Comparison of ENCODE assay signal across 14 cellular contexts in genomic region chr4:1217366-1217765, GRCh38. TPM values are rescaled to one million over a fixed set of nuclear protein-coding genes. Genes with fewer than 3 reads are reported as not detected.
A peak's percentile ranks its signal among the peaks of the same experiment; 100 is the strongest.
DNase-seq lines count a peak whose midpoint lies in the region; ATAC-seq and TF ChIP-seq lines count a peak whose summit lies in the region.
"Had no signal": no experiment of that assay in that cellular context is flagged by ENCODE, and none has a peak within 500 bp of the region (broad histone marks: within the 10 kb centered on the region; RNA-seq: fewer than 3 reads in every experiment).

No MANE protein-coding gene starts in this region.

- no peaks in the 10 kb centered on the region for H3K27me3 ChIP-seq in CD8-positive, alpha-beta T cell (ENCODE audit: insufficient read depth, low read length)
- H3K27me3 ChIP-seq in HL-60 (ENCODE audit: insufficient read depth, poor library complexity, severe bottlenecking) = no peaks in the 10 kb centered on the region
- H3K27me3 ChIP-seq: heart left ventricle, sigmoid colon had no signal

- peak overlapping the region; percentile 44 for H3K4me3 ChIP-seq in CD8-positive, alpha-beta T cell (ENCODE audit: low read depth, low read length)
- no peak overlapping the region for H3K4me3 ChIP-seq in HL-60 (replicated peaks; ENCODE audit: insufficient read depth, low read length)
- H3K4me3 ChIP-seq: sigmoid colon had no signal

- no peaks in the 10 kb centered on the region for H3K27me3 Mint-ChIP-seq in CD8-positive, alpha-beta T cell (ENCODE audit: low read depth)
- no peaks in the 10 kb centered on the region for H3K27me3 Mint-ChIP-seq in natural killer cell treated with Interleukin-12 subunit alpha and Interleukin-12 subunit beta and Interleukin-15 and Interleukin-18, amount 100 ng/mL, for 72 hours

- H3K9me3 Mint-ChIP-seq in CD8-positive, alpha-beta T cell = no peaks in the 10 kb centered on the region
- H3K9me3 Mint-ChIP-seq in activated naive CD4-positive, alpha-beta T cell treated with anti-CD3 and anti-CD28 coated beads, Interleukin-2, amount 50 U/mL, for 72 hours = no peaks in the 10 kb centered on the region
- no peaks in the 10 kb centered on the region for H3K9me3 Mint-ChIP-seq in natural killer cell treated with Interleukin-12 subunit alpha and Interleukin-12 subunit beta and Interleukin-15 and Interleukin-18, amount 100 ng/mL, for 72 hours
- H3K9me3 Mint-ChIP-seq: nephron progenitor cell had no signal

- no peak for ATAC-seq in CD8-positive, alpha-beta T cell
- ATAC-seq in activated naive CD4-positive, alpha-beta T cell treated with anti-CD3 and anti-CD28 coated beads, Interleukin-2, amount 50 U/mL, for 72 hours = no peak
- no peak for ATAC-seq in natural killer cell treated with Interleukin-12 subunit alpha and Interleukin-12 subunit beta and Interleukin-15 and Interleukin-18, amount 100 ng/mL, for 72 hours

- H3K4me1 ChIP-seq in CD8-positive, alpha-beta T cell (ENCODE audit: insufficient read depth, low read length) = peaks cover 25% of the 10 kb centered on the region

- H3K9me3 ChIP-seq in CD8-positive, alpha-beta T cell (ENCODE audit: low read length) = no peaks in the 10 kb centered on the region
- H3K9me3 ChIP-seq: heart left ventricle, sigmoid colon had no signal

- H3K36me3 Mint-ChIP-seq in CD8-positive, alpha-beta T cell = peaks cover 52% of the 10 kb centered on the region
- H3K36me3 Mint-ChIP-seq in activated naive CD4-positive, alpha-beta T cell treated with anti-CD3 and anti-CD28 coated beads, Interleukin-2, amount 50 U/mL, for 72 hours = peaks cover 7 to 25% of the 10 kb centered on the region in 2 donors
- H3K36me3 Mint-ChIP-seq in natural killer cell treated with Interleukin-12 subunit alpha and Interleukin-12 subunit beta and Interleukin-15 and Interleukin-18, amount 100 ng/mL, for 72 hours = peaks cover 9% of the 10 kb centered on the region

- POLR2A ChIA-PET in CD8-positive, alpha-beta T cell (lab: Charles Lee) = interaction anchor here (1.0 to 2.9 kb wide), 3 partner anchors 15 to 51 kb away, joined by 3 to 13 read pairs (median 4); no protein-coding TSS in a partner anchor

- intact Hi-C loops in CD8-positive, alpha-beta T cell (cut with DNase I, micrococcal nuclease) = loop anchor here (1.0 to 5.0 kb wide), 4 partner anchors 15 to 50 kb away; no protein-coding TSS in a partner anchor

- peak overlapping the region; percentile 70 for H3K4me3 Mint-ChIP-seq in CD8-positive, alpha-beta T cell
- peak overlapping the region; percentile 49 for H3K4me3 Mint-ChIP-seq in natural killer cell treated with Interleukin-12 subunit alpha and Interleukin-12 subunit beta and Interleukin-15 and Interleukin-18, amount 100 ng/mL, for 72 hours
- H3K4me3 Mint-ChIP-seq: nephron progenitor cell had no signal

- no peak for DNase-seq in CD8-positive, alpha-beta T cell
- DNase-seq in HL-60 (ENCODE audit: low read depth in 1 of 2, low spot score in 1 of 2) (peak in 1 of 2 experiments; percentile 32), NCI-H2029 (lab: John Stamatoyannopoulos, UW) (no peak), SIG-M5 (lab: John Stamatoyannopoulos, UW) (no peak), NCI-H510A treated with DMSO at 0.1 percent for 48 hours (lab: John Stamatoyannopoulos, UW) (no peak)
- no peak for DNase-seq in activated naive CD4-positive, alpha-beta T cell treated with anti-CD3 and anti-CD28 coated beads, Interleukin-2, amount 50 U/mL, for 72 hours (ENCODE audit: low spot score in 2 of 2)
- DNase-seq in natural killer cell treated with Interleukin-12 subunit alpha and Interleukin-12 subunit beta and Interleukin-15 and Interleukin-18, amount 100 ng/mL, for 72 hours (ENCODE audit: low spot score) = no peak
- DNase-seq: Calu3, heart left ventricle, IMR-90, NCI-H146, NCI-H526, nephron progenitor cell, sigmoid colon had no signal

- H3K4me1 Mint-ChIP-seq in CD8-positive, alpha-beta T cell (ENCODE audit: low read depth) = peaks cover 43% of the 10 kb centered on the region
- H3K4me1 Mint-ChIP-seq in natural killer cell treated with Interleukin-12 subunit alpha and Interleukin-12 subunit beta and Interleukin-15 and Interleukin-18, amount 100 ng/mL, for 72 hours (ENCODE audit: low read depth in 2 of 2) = peaks cover 33 to 42% of the 10 kb centered on the region in 2 donors

- no peak overlapping the region for H3K27ac ChIP-seq in CD8-positive, alpha-beta T cell (ENCODE audit: low read depth, low read length)
- peak overlapping the region; percentile 74 for H3K27ac ChIP-seq in HL-60 (replicated peaks)

- CTCF ChIA-PET in CD8-positive, alpha-beta T cell (lab: Charles Lee) = interaction anchor here (1.8 to 2.7 kb wide), 2 partner anchors 50 kb away, joined by 9 to 18 read pairs; no protein-coding TSS in a partner anchor

- peak overlapping the region; percentile 70 for H3K27ac Mint-ChIP-seq in CD8-positive, alpha-beta T cell
- H3K27ac Mint-ChIP-seq in activated naive CD4-positive, alpha-beta T cell treated with anti-CD3 and anti-CD28 coated beads, Interleukin-2, amount 50 U/mL, for 72 hours = peak overlapping the region; percentile 88 to 92
- peak overlapping the region; percentile 67 to 71 for H3K27ac Mint-ChIP-seq in natural killer cell treated with Interleukin-12 subunit alpha and Interleukin-12 subunit beta and Interleukin-15 and Interleukin-18, amount 100 ng/mL, for 72 hours
- H3K27ac Mint-ChIP-seq: nephron progenitor cell had no signal

- peaks cover 29% of the 10 kb centered on the region for H3K36me3 ChIP-seq in CD8-positive, alpha-beta T cell (ENCODE audit: insufficient read depth, low read length)

- no peak for TF ChIP-seq CTCF in CD8-positive, alpha-beta T cell (IDR thresholded peaks at IDR 0.05)
- TF ChIP-seq CTCF in HL-60 (IDR thresholded peaks at IDR 0.05; ENCODE audit: insufficient read depth, low read length) = no peak

RNA-seq across cellular contexts. Expression of gene CTBP1, which starts 31.6 kb away (rescaled TPM):
- total RNA-seq in CD8-positive, alpha-beta T cell = 100 to 1,000 TPM; 129 to 132 TPM
- 100 to 1,000 TPM in 1 of 2 donors, 10 to 100 TPM in 1; 74.7 to 177 TPM for total RNA-seq in activated naive CD4-positive, alpha-beta T cell treated with anti-CD3 and anti-CD28 coated beads, Interleukin-2, amount 50 U/mL, for 72 hours
- 100 to 1,000 TPM; 109 to 245 TPM for total RNA-seq in natural killer cell treated with Interleukin-12 subunit alpha and Interleukin-12 subunit beta and Interleukin-15 and Interleukin-18, amount 100 ng/mL, for 72 hours

RNA-seq across cellular contexts. Expression of gene SPON2, which starts 45.0 kb away (rescaled TPM):
- 10 to 100 TPM; 25.1 to 26.4 TPM for total RNA-seq in CD8-positive, alpha-beta T cell
- total RNA-seq in activated naive CD4-positive, alpha-beta T cell treated with anti-CD3 and anti-CD28 coated beads, Interleukin-2, amount 50 U/mL, for 72 hours = 10 to 100 TPM in 1 of 2 donors, 1 to 10 TPM in 1; 7.0 to 17.4 TPM
- total RNA-seq in natural killer cell treated with Interleukin-12 subunit alpha and Interleukin-12 subunit beta and Interleukin-15 and Interleukin-18, amount 100 ng/mL, for 72 hours = 10 to 100 TPM in 1 of 2 donors, 1 to 10 TPM in 1; 1.5 to 13.6 TPM
